In genomic region chr7:158740657-158741293, GRCh38 we compare ENCODE assay signal across 1 cellular context.
TF ChIP-seq lines count a peak whose summit lies in the region.

No MANE protein-coding gene starts in this region.

TF ChIP-seq in IMR-90, 13 proteins besides CTCF, POLR2A, EP300 and RAD21 (continued from another document):
- TF ChIP-seq USF2 (IDR thresholded peaks at IDR 0.05; ENCODE audit: low read depth, low read length), result no peak
